Comparison of ENCODE assay signal across 8 cellular contexts in genomic region chr1:23019094-23019850, GRCh38. TPM values are rescaled to one million over a fixed set of nuclear protein-coding genes. Genes with fewer than 3 reads are reported as not detected.
A peak's percentile ranks its signal among the peaks of the same experiment; 100 is the strongest.
DNase-seq lines count a peak whose midpoint lies in the region; ATAC-seq, FAIRE-seq and TF ChIP-seq lines count a peak whose summit lies in the region.

KDM1A (plus strand) TSS chr1:23019468; CDS start chr1:23019597, 129 bp downstream.

- DNase-seq in CD1c-positive myeloid dendritic cell (ENCODE audit: extremely low spot score) (peak; percentile 96), NCI-H748 (lab: John Stamatoyannopoulos, UW; ENCODE audit: unreplicated experiment) (peak; percentile 97), dermis blood vessel endothelial cell (peak; percentile 98), HepG2 (ENCODE audit: low spot score) (peak; percentile 94)
- DNase-seq in activated CD4-positive, alpha-beta T cell treated with anti-CD3 and anti-CD28 coated beads, Interleukin-2, amount 50 U/mL, for 4 hours, result peak; percentile 94 to 95
- peak; percentile 97 for DNase-seq in stimulated activated CD4-positive, alpha-beta T cell treated with anti-CD3 and anti-CD28 coated beads, Interleukin-4, amount 100 ng/mL, for 1 hour

- peak; percentile 90 to 93 for TF ChIP-seq POLR2A in HepG2 (IDR thresholded peaks at IDR 0.05; ENCODE audit: insufficient read depth in 1 of 2, low read depth in 2 of 2, low read length in 2 of 2)

- H3K9ac ChIP-seq in HepG2 (ENCODE audit: insufficient read depth, low read depth, low read length), result peak within 1 kb of the TSS; percentile 98

- 0% methylated on average over 6 of the region's 84 CpGs for WGBS in HepG2 (ENCODE audit: low lambda C conversion rate)

- TF ChIP-seq CTCF in HepG2 (CRISPR knock-in tag; IDR thresholded peaks at IDR 0.05), result peak; percentile 77

- POLR2A ChIA-PET in HepG2 (lab: Yijun Ruan, JAX), result interaction anchor here (0.6 to 1.0 kb wide), 8 partner anchors 8 to 325 kb away, joined by 3 to 4 read pairs (median 3); partner anchors contain the start of gene HNRNPR

- TF ChIP-seq EP300 in HepG2 (IDR thresholded peaks at IDR 0.05; ENCODE audit: low read depth in 2 of 2, low read length in 2 of 2), result peak; percentile 62 to 85
- TF ChIP-seq EP300 in HepG2 (CRISPR knock-in tag; IDR thresholded peaks at IDR 0.05; ENCODE audit: borderline replicate concordance), result peak; percentile 63

- peaks cover 50% of the 10 kb centered on the region for H3K79me2 ChIP-seq in HepG2 (ENCODE audit: insufficient read depth, low read length)

- CTCF ChIA-PET in HepG2 (lab: Yijun Ruan, JAX; ENCODE audit: low intra/inter-chr PET ratio, low total read pairs), result no interaction called here

- peak within 1 kb of the TSS; percentile 95 for H2AFZ ChIP-seq in HepG2 (ENCODE audit: low read length)

- H3K36me3 ChIP-seq in HepG2 (replicated peaks in 1 of 2; ENCODE audit: control insufficient read depth in 1 of 2, insufficient read depth in 2 of 2, low read length in 2 of 2), result no peaks in the 10 kb centered on the region; a peak in 1 of 5 replicates

- ATAC-seq in GM19351 (IDR thresholded peaks at IDR 0.05; ENCODE audit: unreplicated experiment) (peak; percentile 93), HG03521 (IDR thresholded peaks at IDR 0.05; ENCODE audit: unreplicated experiment) (peak; percentile 90), HepG2 (peak; percentile 99)

- H3K4me1 ChIP-seq in HepG2 (ENCODE audit: insufficient read depth, low read length), result peaks cover 33% of the 10 kb centered on the region

- intact Hi-C loops in HepG2 (cut with micrococcal nuclease; ENCODE audit: unreplicated experiment), result no loop called here

- no TSS peak for BruUV-seq in HepG2 (replicated peaks; lab: Mats Ljungman, UMichigan)

- peaks cover 20% of the 10 kb centered on the region for H4K20me1 ChIP-seq in HepG2 (ENCODE audit: insufficient read depth, low read length)

- peak; percentile 65 for FAIRE-seq in HepG2 (lab: Jason Lieb, UNC)

- peak; percentile 41 for TF ChIP-seq RAD21 in HepG2 (CRISPR knock-in tag; IDR thresholded peaks at IDR 0.05)

- H3K27ac ChIP-seq in HepG2 (ENCODE audit: extremely low read length, insufficient read depth, low read length), result peak within 1 kb of the TSS; percentile 88

- peak within 1 kb of the TSS; percentile 80 to 94 (median 93) for H3K4me3 ChIP-seq in HepG2 (replicated peaks in 1 of 3; ENCODE audit: insufficient read depth in 1 of 3, low read depth in 2 of 3, low read length in 3 of 3)

- no peaks in the 10 kb centered on the region for H3K27me3 ChIP-seq in HepG2 (ENCODE audit: control insufficient read depth in 1 of 2, insufficient read depth in 2 of 2, low read length in 2 of 2)

- in situ Hi-C loops in HepG2 (cut with HindIII; ENCODE audit: extremely low pct_ligation_motif_present, low pct_unique_long_range_greater_than_20kb), result no loop called here

- peaks cover 6% of the 10 kb centered on the region; the same call in 1 of the 2 replicates for H3K9me3 ChIP-seq in HepG2 (ENCODE audit: low read length)

- H3K4me2 ChIP-seq in HepG2 (ENCODE audit: low read depth, low read length), result peak within 1 kb of the TSS; percentile 82

TF ChIP-seq in HepG2, 621 proteins besides CTCF, POLR2A, EP300 and RAD21 (continues in another document):
- peak; percentile 90 for TF ChIP-seq ZBTB38 (CRISPR knock-in tag; IDR thresholded peaks at IDR 0.05)
- TF ChIP-seq ZBTB7B (CRISPR knock-in tag; IDR thresholded peaks at IDR 0.05), result peak; percentile 81
- no peak for TF ChIP-seq ONECUT2 (CRISPR knock-in tag; IDR thresholded peaks at IDR 0.05)
- TF ChIP-seq TBP (CRISPR knock-in tag; IDR thresholded peaks at IDR 0.05), result no peak
- no peak for TF ChIP-seq MBD4 (IDR thresholded peaks at IDR 0.05; ENCODE audit: borderline replicate concordance, low read length)
- TF ChIP-seq ZNF446 (CRISPR knock-in tag; IDR thresholded peaks at IDR 0.05), result 0 out of 2 replicates have a peak, but pooled peaks have one; percentile 20
- TF ChIP-seq ZKSCAN1 (IDR thresholded peaks at IDR 0.05; ENCODE audit: low read length), result peak; percentile 11; the same call in 1 of the 2 replicates
- TF ChIP-seq CBX5 (CRISPR knock-in tag; IDR thresholded peaks at IDR 0.05; ENCODE audit: borderline replicate concordance), result peak; percentile 93
- TF ChIP-seq CCAR2 (optimal IDR thresholded peaks at IDR 0.05; ENCODE audit: low read depth, low read length), result no peak
- peak; percentile 50; the same call in 1 of the 2 replicates for TF ChIP-seq E2F2 (CRISPR knock-in tag; IDR thresholded peaks at IDR 0.05; ENCODE audit: borderline replicate concordance)
- TF ChIP-seq ETS1 (CRISPR knock-in tag; IDR thresholded peaks at IDR 0.05), result 0 out of 2 replicates have a peak, but pooled peaks have one; percentile 61
- TF ChIP-seq ZNF605 (CRISPR knock-in tag; IDR thresholded peaks at IDR 0.05), result peak; percentile 85; the same call in 1 of the 2 replicates
- TF ChIP-seq ZNF737 (CRISPR knock-in tag; IDR thresholded peaks at IDR 0.05; ENCODE audit: borderline replicate concordance), result no peak
- no peak for TF ChIP-seq ZNF224 (CRISPR knock-in tag; IDR thresholded peaks at IDR 0.05)
- TF ChIP-seq ZNF317 (CRISPR knock-in tag; IDR thresholded peaks at IDR 0.05), result peak; percentile 78; the same call in 1 of the 2 replicates
- TF ChIP-seq BCLAF1 (IDR thresholded peaks at IDR 0.05), result no peak
- TF ChIP-seq EED (CRISPR knock-in tag; IDR thresholded peaks at IDR 0.05), result peak; percentile 46; the same call in 1 of the 2 replicates
- peak; percentile 96 for TF ChIP-seq ASH2L (IDR thresholded peaks at IDR 0.05; ENCODE audit: insufficient read length, low read depth, low read length)

RNA-seq across cellular contexts. Expression of gene KDM1A, which starts in this region (rescaled TPM):
- total RNA-seq in dermis blood vessel endothelial cell (108 and 119 TPM in 2 replicates), HepG2 (2016; rRNA removed; fragmentation: Illumina TruSeq; extraction: Trizol) (173 and 204 TPM in 2 replicates)
- 37.4 and 41.2 TPM in 2 replicates for total RNA-seq in HepG2 (2016; cell fraction: cytosol; rRNA removed; fragmentation: Illumina TruSeq; extraction: Trizol; ENCODE audit: low read depth)
- total RNA-seq in HepG2 (2016; cell fraction: insoluble cytoplasmic fraction; rRNA removed; fragmentation: Illumina TruSeq; extraction: Trizol), result 163 and 183 TPM in 2 replicates
- 63.6 and 67.4 TPM in 2 replicates for total RNA-seq in HepG2 (2016; cell fraction: membrane; rRNA removed; fragmentation: Illumina TruSeq; extraction: Trizol)
- total RNA-seq in HepG2 (2016; cell fraction: nucleus; rRNA removed; fragmentation: Illumina TruSeq; extraction: Trizol), result 88.0 and 101 TPM in 2 replicates
- polyA plus RNA-seq in HepG2 (2011; rRNA removed), result 71.8 and 81.3 TPM in 2 replicates
- 79.1 and 88.1 TPM in 2 replicates for polyA plus RNA-seq in HepG2 (2011; cell fraction: cytosol; rRNA removed)
- 76.8 and 77.0 TPM in 2 replicates for polyA plus RNA-seq in HepG2 (2011; cell fraction: nucleus; rRNA removed)
- 55.3 and 71.8 TPM in 2 replicates for polyA plus RNA-seq in HepG2 (2012)
- polyA plus RNA-seq in HepG2 (2016; cell fraction: cytosol; fragmentation: Illumina TruSeq; extraction: Trizol; ENCODE audit: low read depth), result 14.2 and 15.7 TPM in 2 replicates
- 163 and 165 TPM in 2 replicates for polyA plus RNA-seq in HepG2 (2016; cell fraction: insoluble cytoplasmic fraction; fragmentation: Illumina TruSeq; extraction: Trizol; ENCODE audit: low read depth)
- 27.3 and 35.0 TPM in 2 replicates for polyA plus RNA-seq in HepG2 (2016; cell fraction: membrane; fragmentation: Illumina TruSeq; extraction: Trizol; ENCODE audit: low read depth)
- polyA plus RNA-seq in HepG2 (2016; cell fraction: nucleus; fragmentation: Illumina TruSeq; extraction: Trizol; ENCODE audit: insufficient read depth, low read depth), result 123 and 125 TPM in 2 replicates
- polyA minus RNA-seq in HepG2 (2011; rRNA and poly(A)+ RNA removed; ENCODE audit: low replicate concordance), result 135 and 154 TPM in 2 replicates
- 42.9 and 46.2 TPM in 2 replicates for polyA minus RNA-seq in HepG2 (2011; cell fraction: cytosol; rRNA and poly(A)+ RNA removed)
- 52.4 and 57.6 TPM in 2 replicates for polyA minus RNA-seq in HepG2 (2011; cell fraction: nucleus; rRNA and poly(A)+ RNA removed)

Comparison
In these comparisons a context has a peak if more than half of its experiments do, and no peak if none do; other contexts are left out.
1. Peak in every context shown above with its lines: DNase-seq, ATAC-seq, H3K4me3 ChIP-seq and H3K27ac ChIP-seq.